21 cellular contexts compared by ENCODE assay signal in genomic region chr2:110955045-110955444, GRCh38.
DNase-seq lines count a peak whose midpoint lies in the region; ATAC-seq, FAIRE-seq and TF ChIP-seq lines count a peak whose summit lies in the region.
"Had no signal": no experiment of that assay in that cellular context is flagged by ENCODE, and none has a peak within 500 bp of the region (broad histone marks: within the 10 kb centered on the region; RNA-seq: fewer than 3 reads in every experiment).

No MANE protein-coding gene starts in this region.

- H3K36me3 ChIP-seq in HepG2 (replicated peaks in 1 of 2; ENCODE audit: control insufficient read depth in 1 of 2, insufficient read depth in 2 of 2, low read length in 2 of 2) (no peaks in the 10 kb centered on the region), right lobe of liver (no peaks in the 10 kb centered on the region), lung (ENCODE audit: control insufficient read depth in 2 of 2, insufficient read depth in 2 of 2, low read length in 2 of 2) (no peaks in the 10 kb centered on the region), neuronal stem cell (replicated peaks in 1 of 2; ENCODE audit: control insufficient read depth in 2 of 2, insufficient read depth in 2 of 2, low read length in 2 of 2) (no peaks in the 10 kb centered on the region), psoas muscle (ENCODE audit: insufficient read depth in 1 of 2, low read depth in 1 of 2) (no peaks in the 10 kb centered on the region), A673 (ENCODE audit: insufficient read depth, low read length, poor library complexity, severe bottlenecking) (no peaks in the 10 kb centered on the region)
- H3K36me3 ChIP-seq: BLaER1 treated with 17β-estradiol and CSF1 and Interleukin-3, amounts not matched to agents 10 nM and 100 nM had no signal

- DNase-seq in HepG2 (ENCODE audit: low spot score) (no peak), right lobe of liver (no peak), lung (ENCODE audit: low spot score) (peak; percentile 25), neuronal stem cell (ENCODE audit: low spot score) (no peak), psoas muscle (no peak), A673 (ENCODE audit: low spot score) (no peak), glomerular visceral epithelial cell (ENCODE audit: extremely low spot score) (no peak)
- DNase-seq in activated CD8-positive, alpha-beta memory T cell treated with anti-CD3 and anti-CD28 coated beads, Interleukin-2, amount 50 U/mL, for 48 hours = no peak
- DNase-seq: Calu3; CD8-positive, alpha-beta T cell; DMS53; GOT3; H7; HFFc6 had no signal

- H3K14ac ChIP-seq in neuronal stem cell (ENCODE audit: low read length) = no peak overlapping the region

- H3K79me2 ChIP-seq in HepG2 (ENCODE audit: insufficient read depth, low read length) = no peaks in the 10 kb centered on the region

- ATAC-seq in HepG2 (no peak), right lobe of liver (no peak), lung (ENCODE audit: insufficient read depth, low FRiP score) (no peak), psoas muscle (no peak)
- ATAC-seq: CD8-positive, alpha-beta T cell; HCT116 had no signal

- no peak overlapping the region for H3K23ac ChIP-seq in neuronal stem cell (ENCODE audit: low read depth, low read length, poor library complexity)

- CTCF ChIA-PET in HepG2 (lab: Yijun Ruan, JAX; ENCODE audit: low intra/inter-chr PET ratio, low total read pairs) (no interaction called here), A673 (lab: Charles Lee) (no interaction called here)

- peaks cover 2 to 30% of the 10 kb centered on the region in 2 experiments; a peak in 3 of 5 replicates for H3K27me3 ChIP-seq in HepG2 (ENCODE audit: control insufficient read depth in 1 of 2, insufficient read depth in 2 of 2, low read length in 2 of 2)
- H3K27me3 ChIP-seq in right lobe of liver = no peaks in the 10 kb centered on the region
- H3K27me3 ChIP-seq in lung (ENCODE audit: control insufficient read depth, insufficient read depth) = no peaks in the 10 kb centered on the region
- peaks cover 0 to 4% (median 0%) of the 10 kb centered on the region in 3 experiments for H3K27me3 ChIP-seq in neuronal stem cell (ENCODE audit: control insufficient read depth in 3 of 3, insufficient read depth in 3 of 3, low read depth in 1 of 3, low read length in 3 of 3)
- H3K27me3 ChIP-seq in psoas muscle (ENCODE audit: insufficient read depth in 3 of 3, low read length in 2 of 3) = no peaks in the 10 kb centered on the region
- H3K27me3 ChIP-seq in A673 (replicated peaks; ENCODE audit: insufficient read depth, low read depth, low read length, poor library complexity) = peaks cover 21% of the 10 kb centered on the region
- H3K27me3 ChIP-seq: BLaER1 treated with 17β-estradiol and CSF1 and Interleukin-3, amounts not matched to agents 10 nM and 100 nM had no signal

- in situ Hi-C loops in HepG2 (cut with HindIII; ENCODE audit: extremely low pct_ligation_motif_present, low pct_unique_long_range_greater_than_20kb) = no loop called here

- H3K4me2 ChIP-seq in HepG2 (ENCODE audit: low read depth, low read length) = no peak overlapping the region
- H3K4me2 ChIP-seq in neuronal stem cell (ENCODE audit: insufficient read depth, low read length, poor library complexity, severe bottlenecking) = no peak overlapping the region
- H3K4me2 ChIP-seq: BLaER1 treated with 17β-estradiol and CSF1 and Interleukin-3, amounts not matched to agents 10 nM and 100 nM had no signal

- H3K79me1 ChIP-seq in neuronal stem cell (ENCODE audit: low read depth, low read length) = no peaks in the 10 kb centered on the region

- TF ChIP-seq EP300 in HepG2 (IDR thresholded peaks at IDR 0.05; ENCODE audit: low read depth in 2 of 2, low read length in 2 of 2) = no peak
- TF ChIP-seq EP300 in HepG2 (CRISPR knock-in tag; IDR thresholded peaks at IDR 0.05; ENCODE audit: borderline replicate concordance) = no peak

- no peak overlapping the region for H2AK5ac ChIP-seq in neuronal stem cell (ENCODE audit: low read depth, low read length)

- TF ChIP-seq CTCF in HepG2 (CRISPR knock-in tag; IDR thresholded peaks at IDR 0.05) (no peak), right lobe of liver (IDR thresholded peaks at IDR 0.05) (no peak), lung (IDR thresholded peaks at IDR 0.05; ENCODE audit: control extremely low read depth, extremely low read depth) (no peak), psoas muscle (IDR thresholded peaks at IDR 0.05) (no peak), A673 (conservative IDR thresholded peaks at IDR 0.05; ENCODE audit: low read depth, low read length) (no peak)

- H4K8ac ChIP-seq in neuronal stem cell (ENCODE audit: low read depth, low read length) = no peak overlapping the region

- H4K20me1 ChIP-seq in HepG2 (ENCODE audit: insufficient read depth, low read length) = no peaks in the 10 kb centered on the region
- H4K20me1 ChIP-seq: BLaER1 treated with 17β-estradiol and CSF1 and Interleukin-3, amounts not matched to agents 10 nM and 100 nM had no signal

- H3K4ac ChIP-seq in neuronal stem cell (ENCODE audit: low read length) = no peak overlapping the region

- no peaks in the 10 kb centered on the region for H3K4me1 ChIP-seq in HepG2 (ENCODE audit: insufficient read depth, low read length)
- H3K4me1 ChIP-seq in right lobe of liver = no peaks in the 10 kb centered on the region
- H3K4me1 ChIP-seq in lung (ENCODE audit: control insufficient read depth in 2 of 2, insufficient read depth in 2 of 2, low read length in 2 of 2) = no peaks in the 10 kb centered on the region
- H3K4me1 ChIP-seq in neuronal stem cell (ENCODE audit: control insufficient read depth in 2 of 2, insufficient read depth in 1 of 2, low read depth in 1 of 2, low read length in 2 of 2) = peaks cover 0 to 2% of the 10 kb centered on the region in 2 donors
- H3K4me1 ChIP-seq in psoas muscle = no peaks in the 10 kb centered on the region
- no peaks in the 10 kb centered on the region for H3K4me1 ChIP-seq in A673 (ENCODE audit: insufficient read depth, low read length, poor library complexity, severe bottlenecking)

- TF ChIP-seq POLR2A in HepG2 (IDR thresholded peaks at IDR 0.05; ENCODE audit: insufficient read depth in 1 of 2, low read depth in 2 of 2, low read length in 2 of 2) (no peak), right lobe of liver (IDR thresholded peaks at IDR 0.05) (no peak)

- H4K91ac ChIP-seq in neuronal stem cell (ENCODE audit: low read depth, low read length, poor library complexity) = no peak overlapping the region

- POLR2A ChIA-PET in HepG2 (lab: Yijun Ruan, JAX) = no interaction called here
- POLR2A ChIA-PET in A673 (lab: Charles Lee; ENCODE audit: low non-redundant PET) = no interaction called here

- H3K4me3 ChIP-seq in HepG2 (replicated peaks in 1 of 3; ENCODE audit: insufficient read depth in 1 of 3, low read depth in 2 of 3, low read length in 3 of 3) (no peak overlapping the region), right lobe of liver (no peak overlapping the region), lung (no peak overlapping the region), neuronal stem cell (ENCODE audit: low read length in 2 of 2) (no peak overlapping the region), psoas muscle (no peak overlapping the region), A673 (ENCODE audit: low read depth, low read length, poor library complexity, severe bottlenecking) (no peak overlapping the region)
- H3K4me3 ChIP-seq: BLaER1 treated with 17β-estradiol and CSF1 and Interleukin-3, amounts not matched to agents 10 nM and 100 nM had no signal

- H2BK120ac ChIP-seq in neuronal stem cell (ENCODE audit: low read depth, low read length) = no peak overlapping the region

- H3K9ac ChIP-seq in HepG2 (ENCODE audit: insufficient read depth, low read depth, low read length) = no peak overlapping the region
- peak overlapping the region; percentile 52 for H3K9ac ChIP-seq in neuronal stem cell (ENCODE audit: low read depth, low read length, poor library complexity)
- H3K9ac ChIP-seq: BLaER1 treated with 17β-estradiol and CSF1 and Interleukin-3, amounts not matched to agents 10 nM and 100 nM had no signal

- no TSS peak for BruUV-seq in HepG2 (replicated peaks; lab: Mats Ljungman, UMichigan)
- no TSS peak for BruUV-seq in A673 (replicated peaks; lab: Mats Ljungman, UMichigan)

- H3K27ac ChIP-seq in HepG2 (ENCODE audit: extremely low read length, insufficient read depth, low read length) = no peak overlapping the region
- no peak overlapping the region for H3K27ac ChIP-seq in right lobe of liver
- no peak overlapping the region for H3K27ac ChIP-seq in lung (ENCODE audit: low read depth in 1 of 2, low read length in 1 of 2)
- H3K27ac ChIP-seq in neuronal stem cell (replicated peaks; ENCODE audit: low read length) = no peak overlapping the region
- no peak overlapping the region for H3K27ac ChIP-seq in psoas muscle
- no peak overlapping the region for H3K27ac ChIP-seq in A673 (ENCODE audit: low read depth, low read length, poor library complexity, severe bottlenecking)
- H3K27ac ChIP-seq: 22Rv1; BLaER1 treated with 17β-estradiol and CSF1 and Interleukin-3, amounts not matched to agents 10 nM and 100 nM had no signal

- no peak overlapping the region for H2BK5ac ChIP-seq in neuronal stem cell (ENCODE audit: low read length)

- WGBS in HepG2 (ENCODE audit: low lambda C conversion rate) = 40% methylated on average over 2 of the region's 2 CpGs
- WGBS in right lobe of liver (ENCODE audit: insufficient coverage, low coverage, low lambda C conversion rate, missing lambda C conversion rate) = 42% methylated on average over 2 of the region's 2 CpGs
- WGBS in lung, 2 donors = 72 to 76% methylated on average over 2 of the region's 2 CpGs
- no CpG with 5 or more reads among the region's 2 CpGs for WGBS in neuronal stem cell (ENCODE audit: extremely low coverage in 2 of 2, insufficient read length in 2 of 2, insufficient replicate concordance in 1 of 2), 2 donors
- 65 to 90% (median 70%) methylated on average over 2 of the region's 2 CpGs for WGBS in psoas muscle, 3 donors

- intact Hi-C loops in HepG2 (cut with micrococcal nuclease; ENCODE audit: unreplicated experiment) = no loop called here
- intact Hi-C loops in right lobe of liver (cut with DNase I) = no loop called here
- intact Hi-C loops in psoas muscle (cut with DNase I) = no loop called here
- intact Hi-C loops in A673 (cut with micrococcal nuclease; ENCODE audit: unreplicated experiment) = no loop called here

- no peak overlapping the region for H2BK15ac ChIP-seq in neuronal stem cell (ENCODE audit: low read length)

- H2AFZ ChIP-seq in HepG2 (ENCODE audit: low read length) (no peak overlapping the region), neuronal stem cell (ENCODE audit: low read length) (peak overlapping the region; percentile 66)

- FAIRE-seq in HepG2 (lab: Jason Lieb, UNC) = no peak
- FAIRE-seq: G401.6, GM12891, GM19239, HTR-8/SVneo had no signal

- no peak overlapping the region for H2BK12ac ChIP-seq in neuronal stem cell (ENCODE audit: low read length)

- TF ChIP-seq RAD21 in HepG2 (CRISPR knock-in tag; IDR thresholded peaks at IDR 0.05) = no peak

- H3K18ac ChIP-seq in neuronal stem cell (ENCODE audit: low read length) = peak overlapping the region; percentile 77

- no peaks in the 10 kb centered on the region for H3K9me3 ChIP-seq in HepG2 (ENCODE audit: low read length)
- no peaks in the 10 kb centered on the region for H3K9me3 ChIP-seq in right lobe of liver
- H3K9me3 ChIP-seq in lung (ENCODE audit: control insufficient read depth in 2 of 2, insufficient read depth in 1 of 2, low read length in 1 of 2) = no peaks in the 10 kb centered on the region
- no peaks in the 10 kb centered on the region for H3K9me3 ChIP-seq in neuronal stem cell (replicated peaks in 1 of 2; ENCODE audit: control insufficient read depth in 2 of 2, insufficient read depth in 1 of 2, low read depth in 1 of 2, low read length in 2 of 2)
- no peaks in the 10 kb centered on the region for H3K9me3 ChIP-seq in psoas muscle
- H3K9me3 ChIP-seq in A673 (ENCODE audit: low read depth, low read length, poor library complexity, severe bottlenecking) = no peaks in the 10 kb centered on the region
